Comparison of ENCODE assay signal across 8 cellular contexts in the genomic region with DNA sequence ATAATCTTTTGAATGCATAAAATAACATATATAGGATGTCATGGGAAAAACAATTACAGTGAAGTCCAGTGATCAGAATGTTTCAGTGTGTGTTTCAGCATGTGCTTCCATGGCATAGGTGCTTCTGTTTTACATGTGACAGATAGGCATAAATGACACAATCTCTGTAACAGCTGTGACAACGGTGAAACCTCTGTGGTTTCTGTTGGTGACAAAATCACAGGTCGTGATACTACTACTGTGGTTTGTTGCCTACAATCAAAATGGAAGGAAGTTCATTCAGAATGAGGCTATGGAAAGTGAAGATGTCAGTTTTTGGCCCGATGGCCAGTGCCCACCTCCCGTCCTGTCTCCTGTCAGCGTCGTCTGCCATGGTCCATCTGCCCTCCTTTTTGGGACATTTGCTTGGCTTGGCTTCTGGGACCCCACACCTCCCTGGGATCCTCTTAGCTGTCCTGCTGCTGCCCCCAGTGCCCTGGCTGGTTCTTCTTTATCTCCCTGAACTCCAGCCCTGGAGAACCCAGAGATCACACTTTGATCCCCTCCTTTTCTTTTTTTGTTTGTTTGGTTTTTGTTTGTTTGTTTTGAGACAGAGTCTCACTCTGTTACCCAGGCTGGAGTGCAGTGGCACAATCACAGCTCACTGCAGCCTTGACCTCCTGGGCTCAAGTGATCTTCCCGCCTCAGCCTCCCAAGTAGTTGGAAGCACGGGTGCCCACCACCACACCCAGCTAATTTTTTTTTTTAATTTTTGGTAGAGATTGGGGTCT.
DNase-seq lines count a peak whose midpoint lies in the region; ATAC-seq and TF ChIP-seq lines count a peak whose summit lies in the region.

No MANE protein-coding gene starts in this region.

- ATAC-seq in HG03354 (IDR thresholded peaks at IDR 0.05; ENCODE audit: poor library complexity, severe bottlenecking, unreplicated experiment) (peak; percentile 82), HG03457 (IDR thresholded peaks at IDR 0.05; ENCODE audit: unreplicated experiment) (no peak)

- DNase-seq in stimulated activated CD4-positive, alpha-beta T cell treated with anti-CD3 and anti-CD28 coated beads, Interleukin-15, amount 100 ng/mL, for 24 hours = peak; percentile 39
- DNase-seq in stimulated activated CD4-positive, alpha-beta T cell treated with anti-CD3 and anti-CD28 coated beads, Interleukin-12 subunit alpha, Interleukin-12 subunit beta, amount 100 ng/mL, for 4 hours = no peak
- no peak for DNase-seq in vagina (ENCODE audit: extremely low spot score in 2 of 2)
- no peak for DNase-seq in middle frontal gyrus (ENCODE audit: extremely low spot score, low spot score)
- no peak for DNase-seq in GM19238 (ENCODE audit: insufficient read length, low spot score)

- H3K36me3 ChIP-seq in vagina = peaks cover 0 to 5% of the 10 kb centered on the region in 2 donors

- TF ChIP-seq POLR2A in vagina (IDR thresholded peaks at IDR 0.05) = no peak

- H3K27ac Mint-ChIP-seq in dendritic cell treated with granulocyte-macrophage colony-stimulating factor and Interleukin-4, amounts not matched to agents 40 ng/mL and 50 ng/mL, for 4 days = peak overlapping the region; percentile 96

- H3K36me3 Mint-ChIP-seq in dendritic cell treated with granulocyte-macrophage colony-stimulating factor and Interleukin-4, amounts not matched to agents 40 ng/mL and 50 ng/mL, for 4 days (ENCODE audit: low read depth) = peaks cover 75% of the 10 kb centered on the region

- H3K9me3 ChIP-seq in vagina = no peaks in the 10 kb centered on the region

- intact Hi-C loops in dendritic cell treated with granulocyte-macrophage colony-stimulating factor and Interleukin-4, amounts not matched to agents 40 ng/mL and 50 ng/mL, for 4 days (cut with micrococcal nuclease) = no loop called here
- intact Hi-C loops in vagina (cut with DNase I) = no loop called here

- no peaks in the 10 kb centered on the region for H3K27me3 ChIP-seq in vagina

- peaks cover 96% of the 10 kb centered on the region for H3K4me1 Mint-ChIP-seq in dendritic cell treated with granulocyte-macrophage colony-stimulating factor and Interleukin-4, amounts not matched to agents 40 ng/mL and 50 ng/mL, for 4 days (ENCODE audit: low read depth)

- no peaks in the 10 kb centered on the region for H3K9me3 Mint-ChIP-seq in dendritic cell treated with granulocyte-macrophage colony-stimulating factor and Interleukin-4, amounts not matched to agents 40 ng/mL and 50 ng/mL, for 4 days

- peaks cover 22% of the 10 kb centered on the region for H3K4me1 ChIP-seq in vagina

- H3K27me3 Mint-ChIP-seq in dendritic cell treated with granulocyte-macrophage colony-stimulating factor and Interleukin-4, amounts not matched to agents 40 ng/mL and 50 ng/mL, for 4 days = no peaks in the 10 kb centered on the region

- H3K4me3 ChIP-seq in vagina = no peak overlapping the region

- H3K27ac ChIP-seq in vagina = peak overlapping the region; percentile 47

- no peak for TF ChIP-seq CTCF in vagina (IDR thresholded peaks at IDR 0.05)

- peak overlapping the region; percentile 74 for H3K4me3 Mint-ChIP-seq in dendritic cell treated with granulocyte-macrophage colony-stimulating factor and Interleukin-4, amounts not matched to agents 40 ng/mL and 50 ng/mL, for 4 days
